1 cellular context compared by ENCODE assay signal in the genomic region with DNA sequence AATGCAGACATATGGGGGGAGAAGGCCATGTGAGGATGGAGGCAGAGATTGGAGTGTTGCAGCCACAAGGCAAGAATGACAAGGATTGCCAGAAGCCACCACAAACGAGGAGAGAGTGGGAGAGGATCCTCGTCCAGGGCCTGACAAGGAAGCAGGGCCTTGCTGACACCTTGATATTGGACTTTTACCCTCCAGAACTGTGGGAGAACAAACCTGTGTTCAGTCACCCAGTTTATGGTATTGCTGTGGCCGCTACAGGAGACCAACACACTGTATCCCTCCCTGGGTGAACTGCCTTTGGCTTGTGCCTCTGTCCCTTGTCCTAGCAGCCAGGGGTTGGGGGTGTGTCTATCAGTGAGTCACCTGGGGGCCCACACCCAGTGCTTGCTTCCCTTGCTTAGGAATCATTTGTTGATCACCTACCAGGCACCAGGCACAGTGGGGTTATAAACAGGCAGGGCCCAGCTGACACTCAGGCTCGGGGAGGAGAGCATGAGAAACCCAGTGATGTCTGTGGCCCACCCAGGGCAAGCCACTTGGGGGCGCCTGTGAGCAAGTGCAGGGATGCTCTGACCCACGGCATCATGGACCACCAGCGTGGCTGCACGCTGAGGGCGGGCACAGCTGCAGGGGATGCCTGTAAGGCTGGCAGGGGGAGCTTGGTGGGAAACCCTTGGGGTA.
TF ChIP-seq lines count a peak whose summit lies in the region.

No MANE protein-coding gene starts in this region.

TF ChIP-seq in HepG2, 621 proteins besides CTCF, POLR2A, EP300 and RAD21 (continued from another document):
- TF ChIP-seq, protein P1, sequence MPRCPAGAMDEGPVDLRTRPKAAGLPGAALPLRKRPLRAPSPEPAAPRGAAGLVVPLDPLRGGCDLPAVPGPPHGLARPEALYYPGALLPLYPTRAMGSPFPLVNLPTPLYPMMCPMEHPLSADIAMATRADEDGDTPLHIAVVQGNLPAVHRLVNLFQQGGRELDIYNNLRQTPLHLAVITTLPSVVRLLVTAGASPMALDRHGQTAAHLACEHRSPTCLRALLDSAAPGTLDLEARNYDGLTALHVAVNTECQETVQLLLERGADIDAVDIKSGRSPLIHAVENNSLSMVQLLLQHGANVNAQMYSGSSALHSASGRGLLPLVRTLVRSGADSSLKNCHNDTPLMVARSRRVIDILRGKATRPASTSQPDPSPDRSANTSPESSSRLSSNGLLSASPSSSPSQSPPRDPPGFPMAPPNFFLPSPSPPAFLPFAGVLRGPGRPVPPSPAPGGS (CRISPR knock-in tag; IDR thresholded peaks at IDR 0.05): no peak
- TF ChIP-seq KDM5B (CRISPR knock-in tag; IDR thresholded peaks at IDR 0.05; ENCODE audit: borderline replicate concordance): no peak
- no peak for TF ChIP-seq CENPT (CRISPR knock-in tag; IDR thresholded peaks at IDR 0.05; ENCODE audit: low read depth)
